23 cellular contexts compared by ENCODE assay signal in the genomic region with DNA sequence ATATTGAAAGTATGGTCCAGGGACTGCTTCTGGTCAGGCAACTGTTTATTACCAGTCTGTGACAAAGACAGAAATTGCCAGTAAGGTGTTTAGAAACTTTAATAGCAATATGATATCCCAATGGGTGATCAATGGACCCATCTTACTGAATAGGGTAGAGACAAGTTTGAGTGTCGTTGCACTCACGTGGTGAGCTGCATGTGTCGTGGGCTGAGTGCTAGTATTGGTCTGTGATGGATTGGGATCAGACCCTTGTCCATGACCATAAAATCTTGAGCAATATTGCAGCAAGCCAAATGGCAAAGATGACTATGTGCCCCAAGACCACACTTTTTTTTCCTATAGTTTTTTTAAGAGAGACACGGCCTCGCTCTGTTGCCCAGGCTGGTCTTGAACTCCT.
DNase-seq lines count a peak whose midpoint lies in the region; ATAC-seq and TF ChIP-seq lines count a peak whose summit lies in the region.
"Had no signal": no experiment of that assay in that cellular context is flagged by ENCODE, and none has a peak within 500 bp of the region (broad histone marks: within the 10 kb centered on the region; RNA-seq: fewer than 3 reads in every experiment).

No MANE protein-coding gene starts in this region.

- H4K20me1 ChIP-seq in smooth muscle cell (ENCODE audit: low read depth) = peaks cover 8% of the 10 kb centered on the region

- H3K4me1 ChIP-seq in smooth muscle cell (ENCODE audit: low read depth) = no peaks in the 10 kb centered on the region

- no peak overlapping the region for H3K4me3 ChIP-seq in smooth muscle cell
- H3K4me3 ChIP-seq: dorsolateral prefrontal cortex, heart right ventricle, tibial artery had no signal

- H3K27me3 Mint-ChIP-seq in activated naive CD8-positive, alpha-beta T cell treated with anti-CD3 and anti-CD28 coated beads, Interleukin-2, amount 50 U/mL, for 24 hours = no peaks in the 10 kb centered on the region
- H3K27me3 Mint-ChIP-seq in activated naive CD8-positive, alpha-beta T cell treated with anti-CD3 and anti-CD28 coated beads for 36 hours = no peaks in the 10 kb centered on the region
- H3K27me3 Mint-ChIP-seq in HFFc6 (ENCODE audit: insufficient read depth) = no peaks in the 10 kb centered on the region; the same call in 1 of the 2 replicates
- no peaks in the 10 kb centered on the region for H3K27me3 Mint-ChIP-seq in activated T-helper 1 cell treated with anti-CD3 and anti-CD28 coated beads, Interleukin-12 subunit alpha, Interleukin-12 subunit beta, Interleukin-2, Interleukin-4 antibody, amounts not matched to agents 30 ng/mL and 10 ng/mL and 1 ng/mL, durations not matched to agents 14 hours and 24 hours and 36 hours (ENCODE audit: insufficient read depth)
- H3K27me3 Mint-ChIP-seq: activated B cell treated with CpG ODN at 0.5 μM for 24 hours; naive thymus-derived CD4-positive, alpha-beta T cell had no signal

- intact Hi-C loops in activated T-helper 1 cell treated with anti-CD3 and anti-CD28 coated beads, Interleukin-12 subunit alpha, Interleukin-12 subunit beta, Interleukin-2, Interleukin-4 antibody, amounts not matched to agents 30 ng/mL and 10 ng/mL and 1 ng/mL, durations not matched to agents 14 hours and 24 hours and 36 hours (cut with micrococcal nuclease) = loop anchor here (2.0 kb wide), 3 partner anchors 40 to 430 kb away; no protein-coding TSS in a partner anchor

- H3K27ac Mint-ChIP-seq in activated naive CD8-positive, alpha-beta T cell treated with anti-CD3 and anti-CD28 coated beads, Interleukin-2, amount 50 U/mL, for 24 hours = peak overlapping the region; percentile 83
- H3K27ac Mint-ChIP-seq in activated naive CD8-positive, alpha-beta T cell treated with anti-CD3 and anti-CD28 coated beads for 36 hours = no peak overlapping the region
- H3K27ac Mint-ChIP-seq in HFFc6 = peak overlapping the region; percentile 76; the same call in 1 of the 2 replicates
- H3K27ac Mint-ChIP-seq in activated T-helper 1 cell treated with anti-CD3 and anti-CD28 coated beads, Interleukin-12 subunit alpha, Interleukin-12 subunit beta, Interleukin-2, Interleukin-4 antibody, amounts not matched to agents 30 ng/mL and 10 ng/mL and 1 ng/mL, durations not matched to agents 14 hours and 24 hours and 36 hours = peak overlapping the region; percentile 94
- H3K27ac Mint-ChIP-seq: activated B cell treated with CpG ODN at 0.5 μM for 24 hours; activated CD8-positive, alpha-beta memory T cell treated with anti-CD3 and anti-CD28 coated beads, Interleukin-2, amount 10 ng/mL, durations not matched to agents 7 days and 5 days; CD8-positive, alpha-beta T cell had no signal

- WGBS in smooth muscle cell (ENCODE audit: low lambda C conversion rate) = 96% methylated on average over 5 of the region's 5 CpGs

- no peak overlapping the region for H2AFZ ChIP-seq in smooth muscle cell (ENCODE audit: low read depth)

- DNase-seq in activated naive CD8-positive, alpha-beta T cell treated with anti-CD3 and anti-CD28 coated beads, Interleukin-2, amount 50 U/mL, for 24 hours = no peak
- DNase-seq in activated naive CD8-positive, alpha-beta T cell treated with anti-CD3 and anti-CD28 coated beads for 36 hours = no peak
- DNase-seq in HFFc6 (no peak), smooth muscle cell (lab: John Stamatoyannopoulos, UW; ENCODE audit: unreplicated experiment) (no peak), NCI-H1048 (lab: John Stamatoyannopoulos, UW) (no peak), activated gamma-delta T cell (lab: John Stamatoyannopoulos, UW) (no peak)
- no peak for DNase-seq in activated T-helper 1 cell treated with anti-CD3 and anti-CD28 coated beads, Interleukin-12 subunit alpha, Interleukin-12 subunit beta, Interleukin-2, Interleukin-4 antibody, amounts not matched to agents 30 ng/mL and 10 ng/mL and 1 ng/mL, durations not matched to agents 14 hours and 24 hours and 36 hours (ENCODE audit: low spot score)
- DNase-seq: activated B cell treated with CpG ODN at 0.5 μM for 24 hours; activated CD8-positive, alpha-beta memory T cell treated with anti-CD3 and anti-CD28 coated beads, Interleukin-2, amount 10 ng/mL, durations not matched to agents 7 days and 5 days; activated naive CD4-positive, alpha-beta T cell; CD8-positive, alpha-beta T cell; dorsolateral prefrontal cortex; KG1; left colon; NCI-H1694 treated with DMSO at 0.1 percent for 48 hours; NCI-H69; stimulated activated naive B cell treated with anti-CD40 and anti-IgM and Interleukin-4, amounts not matched to agents 10 μg/mL and 1 μg/mL and 100 μg/mL, for 72 hours; tibial artery had no signal

- no peak overlapping the region for H3K9ac ChIP-seq in smooth muscle cell (ENCODE audit: low read depth)

- no peak for TF ChIP-seq CTCF in HFFc6 (IDR thresholded peaks at IDR 0.05)
- no peak for TF ChIP-seq CTCF in smooth muscle cell (IDR thresholded peaks at IDR 0.05; ENCODE audit: borderline replicate concordance, insufficient read depth, poor library complexity, severe bottlenecking)

- no peaks in the 10 kb centered on the region for H3K36me3 Mint-ChIP-seq in activated naive CD8-positive, alpha-beta T cell treated with anti-CD3 and anti-CD28 coated beads, Interleukin-2, amount 50 U/mL, for 24 hours (ENCODE audit: low read depth)
- no peaks in the 10 kb centered on the region for H3K36me3 Mint-ChIP-seq in activated naive CD8-positive, alpha-beta T cell treated with anti-CD3 and anti-CD28 coated beads for 36 hours
- peaks cover 6% of the 10 kb centered on the region; the same call in 1 of the 2 replicates for H3K36me3 Mint-ChIP-seq in HFFc6 (ENCODE audit: low read depth)
- peaks cover 5% of the 10 kb centered on the region for H3K36me3 Mint-ChIP-seq in activated T-helper 1 cell treated with anti-CD3 and anti-CD28 coated beads, Interleukin-12 subunit alpha, Interleukin-12 subunit beta, Interleukin-2, Interleukin-4 antibody, amounts not matched to agents 30 ng/mL and 10 ng/mL and 1 ng/mL, durations not matched to agents 14 hours and 24 hours and 36 hours (ENCODE audit: low read depth)
- H3K36me3 Mint-ChIP-seq: activated CD8-positive, alpha-beta memory T cell treated with anti-CD3 and anti-CD28 coated beads, Interleukin-2, amount 10 ng/mL, durations not matched to agents 7 days and 5 days; CD8-positive, alpha-beta T cell; stimulated activated naive B cell treated with anti-CD40 and anti-IgM and Interleukin-4, amounts not matched to agents 10 μg/mL and 1 μg/mL and 100 μg/mL, for 72 hours had no signal

- H3K79me2 ChIP-seq in smooth muscle cell (ENCODE audit: low read depth) = no peaks in the 10 kb centered on the region

- H3K27me3 ChIP-seq in smooth muscle cell (ENCODE audit: low read depth) = no peaks in the 10 kb centered on the region
- H3K27me3 ChIP-seq: dorsolateral prefrontal cortex, heart right ventricle, tibial artery had no signal

- H3K4me2 ChIP-seq in smooth muscle cell = no peak overlapping the region

- no peak overlapping the region for H3K4me3 Mint-ChIP-seq in activated naive CD8-positive, alpha-beta T cell treated with anti-CD3 and anti-CD28 coated beads, Interleukin-2, amount 50 U/mL, for 24 hours
- H3K4me3 Mint-ChIP-seq in activated naive CD8-positive, alpha-beta T cell treated with anti-CD3 and anti-CD28 coated beads for 36 hours = no peak overlapping the region
- H3K4me3 Mint-ChIP-seq in HFFc6 = no peak overlapping the region
- H3K4me3 Mint-ChIP-seq in activated T-helper 1 cell treated with anti-CD3 and anti-CD28 coated beads, Interleukin-12 subunit alpha, Interleukin-12 subunit beta, Interleukin-2, Interleukin-4 antibody, amounts not matched to agents 30 ng/mL and 10 ng/mL and 1 ng/mL, durations not matched to agents 14 hours and 24 hours and 36 hours = peak overlapping the region; percentile 6
- H3K4me3 Mint-ChIP-seq: activated B cell treated with CpG ODN at 0.5 μM for 24 hours; activated CD8-positive, alpha-beta memory T cell treated with anti-CD3 and anti-CD28 coated beads, Interleukin-2, amount 10 ng/mL, durations not matched to agents 7 days and 5 days; CD8-positive, alpha-beta T cell; central memory CD8-positive, alpha-beta T cell; stimulated activated naive B cell treated with anti-CD40 and anti-IgM and Interleukin-4, amounts not matched to agents 10 μg/mL and 1 μg/mL and 100 μg/mL, for 72 hours had no signal

- peaks cover 26% of the 10 kb centered on the region for H3K4me1 Mint-ChIP-seq in activated naive CD8-positive, alpha-beta T cell treated with anti-CD3 and anti-CD28 coated beads, Interleukin-2, amount 50 U/mL, for 24 hours
- peaks cover 11% of the 10 kb centered on the region for H3K4me1 Mint-ChIP-seq in activated naive CD8-positive, alpha-beta T cell treated with anti-CD3 and anti-CD28 coated beads for 36 hours
- peaks cover 29% of the 10 kb centered on the region for H3K4me1 Mint-ChIP-seq in HFFc6 (ENCODE audit: low read depth)
- peaks cover 74% of the 10 kb centered on the region for H3K4me1 Mint-ChIP-seq in activated T-helper 1 cell treated with anti-CD3 and anti-CD28 coated beads, Interleukin-12 subunit alpha, Interleukin-12 subunit beta, Interleukin-2, Interleukin-4 antibody, amounts not matched to agents 30 ng/mL and 10 ng/mL and 1 ng/mL, durations not matched to agents 14 hours and 24 hours and 36 hours (ENCODE audit: low read depth)
- H3K4me1 Mint-ChIP-seq: central memory CD8-positive, alpha-beta T cell had no signal

- H3K9me3 ChIP-seq in smooth muscle cell (replicated peaks; ENCODE audit: low read depth) = no peaks in the 10 kb centered on the region
- H3K9me3 ChIP-seq: heart right ventricle, tibial artery had no signal

- peak overlapping the region; percentile 64 for H3K27ac ChIP-seq in smooth muscle cell (ENCODE audit: low read depth)
- H3K27ac ChIP-seq: RWPE1, tibial artery had no signal

- no peaks in the 10 kb centered on the region for H3K9me3 Mint-ChIP-seq in activated naive CD8-positive, alpha-beta T cell treated with anti-CD3 and anti-CD28 coated beads, Interleukin-2, amount 50 U/mL, for 24 hours
- no peaks in the 10 kb centered on the region for H3K9me3 Mint-ChIP-seq in activated naive CD8-positive, alpha-beta T cell treated with anti-CD3 and anti-CD28 coated beads for 36 hours
- no peaks in the 10 kb centered on the region for H3K9me3 Mint-ChIP-seq in HFFc6
- H3K9me3 Mint-ChIP-seq in activated T-helper 1 cell treated with anti-CD3 and anti-CD28 coated beads, Interleukin-12 subunit alpha, Interleukin-12 subunit beta, Interleukin-2, Interleukin-4 antibody, amounts not matched to agents 30 ng/mL and 10 ng/mL and 1 ng/mL, durations not matched to agents 14 hours and 24 hours and 36 hours = no peaks in the 10 kb centered on the region
- H3K9me3 Mint-ChIP-seq: activated B cell treated with CpG ODN at 0.5 μM for 24 hours; CD8-positive, alpha-beta T cell; central memory CD8-positive, alpha-beta T cell; naive thymus-derived CD4-positive, alpha-beta T cell; stimulated activated naive B cell treated with anti-CD40 and anti-IgM and Interleukin-4, amounts not matched to agents 10 μg/mL and 1 μg/mL and 100 μg/mL, for 72 hours had no signal

- peak; percentile 62 for ATAC-seq in activated naive CD8-positive, alpha-beta T cell treated with anti-CD3 and anti-CD28 coated beads, Interleukin-2, amount 50 U/mL, for 24 hours
- ATAC-seq: CD8-positive, alpha-beta T cell; HCT116; left colon; naive thymus-derived CD4-positive, alpha-beta T cell had no signal

- H3F3A ChIP-seq in smooth muscle cell (ENCODE audit: low read depth) = peaks cover 6% of the 10 kb centered on the region

- no peaks in the 10 kb centered on the region for H3K36me3 ChIP-seq in smooth muscle cell (ENCODE audit: low read depth)
- H3K36me3 ChIP-seq: tibial artery had no signal
